1 cellular context compared by ENCODE assay signal in the genomic region with DNA sequence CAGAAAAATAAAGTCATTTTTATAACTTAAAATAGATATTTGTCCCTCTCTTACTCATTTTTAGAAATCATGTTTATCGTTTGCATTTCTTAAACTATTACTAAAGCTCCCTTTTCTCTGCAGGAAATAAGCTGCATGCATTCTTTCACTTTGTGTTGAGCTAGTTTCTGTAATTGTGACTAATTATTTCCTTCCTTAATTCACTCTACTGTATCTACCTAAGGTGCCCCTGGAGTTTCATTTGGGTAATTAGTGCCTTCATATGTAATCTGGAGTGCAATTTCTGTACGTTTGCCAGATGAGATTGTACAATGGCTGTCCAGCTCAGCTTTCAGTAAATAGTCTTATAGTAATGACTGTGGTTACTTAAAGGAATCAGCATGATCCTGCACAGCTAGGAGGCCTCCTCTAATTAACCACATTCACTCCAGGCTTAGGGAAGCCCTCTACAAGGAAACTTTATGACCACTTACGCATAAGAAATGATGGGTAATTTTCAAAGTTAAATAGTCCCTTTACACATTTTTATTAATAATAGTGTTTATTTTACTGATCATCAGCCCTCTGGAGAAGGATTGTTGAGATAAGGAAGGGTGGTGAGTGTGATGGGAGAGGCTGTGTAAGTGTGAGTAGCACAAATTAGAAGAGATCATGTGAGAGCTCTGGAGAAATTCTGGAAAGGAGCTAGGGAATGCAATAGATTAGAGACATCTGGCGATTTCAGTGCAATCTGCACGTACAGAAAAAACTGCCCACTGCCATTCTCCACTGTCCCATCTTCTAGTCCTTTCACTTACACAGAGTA.
A peak's percentile ranks its signal among the peaks of the same experiment; 100 is the strongest.
TF ChIP-seq lines count a peak whose summit lies in the region.

No MANE protein-coding gene starts in this region.

TF ChIP-seq in GM12878, 131 proteins besides CTCF, POLR2A, EP300 and RAD21 (continued from another document):
- TF ChIP-seq, protein P1, sequence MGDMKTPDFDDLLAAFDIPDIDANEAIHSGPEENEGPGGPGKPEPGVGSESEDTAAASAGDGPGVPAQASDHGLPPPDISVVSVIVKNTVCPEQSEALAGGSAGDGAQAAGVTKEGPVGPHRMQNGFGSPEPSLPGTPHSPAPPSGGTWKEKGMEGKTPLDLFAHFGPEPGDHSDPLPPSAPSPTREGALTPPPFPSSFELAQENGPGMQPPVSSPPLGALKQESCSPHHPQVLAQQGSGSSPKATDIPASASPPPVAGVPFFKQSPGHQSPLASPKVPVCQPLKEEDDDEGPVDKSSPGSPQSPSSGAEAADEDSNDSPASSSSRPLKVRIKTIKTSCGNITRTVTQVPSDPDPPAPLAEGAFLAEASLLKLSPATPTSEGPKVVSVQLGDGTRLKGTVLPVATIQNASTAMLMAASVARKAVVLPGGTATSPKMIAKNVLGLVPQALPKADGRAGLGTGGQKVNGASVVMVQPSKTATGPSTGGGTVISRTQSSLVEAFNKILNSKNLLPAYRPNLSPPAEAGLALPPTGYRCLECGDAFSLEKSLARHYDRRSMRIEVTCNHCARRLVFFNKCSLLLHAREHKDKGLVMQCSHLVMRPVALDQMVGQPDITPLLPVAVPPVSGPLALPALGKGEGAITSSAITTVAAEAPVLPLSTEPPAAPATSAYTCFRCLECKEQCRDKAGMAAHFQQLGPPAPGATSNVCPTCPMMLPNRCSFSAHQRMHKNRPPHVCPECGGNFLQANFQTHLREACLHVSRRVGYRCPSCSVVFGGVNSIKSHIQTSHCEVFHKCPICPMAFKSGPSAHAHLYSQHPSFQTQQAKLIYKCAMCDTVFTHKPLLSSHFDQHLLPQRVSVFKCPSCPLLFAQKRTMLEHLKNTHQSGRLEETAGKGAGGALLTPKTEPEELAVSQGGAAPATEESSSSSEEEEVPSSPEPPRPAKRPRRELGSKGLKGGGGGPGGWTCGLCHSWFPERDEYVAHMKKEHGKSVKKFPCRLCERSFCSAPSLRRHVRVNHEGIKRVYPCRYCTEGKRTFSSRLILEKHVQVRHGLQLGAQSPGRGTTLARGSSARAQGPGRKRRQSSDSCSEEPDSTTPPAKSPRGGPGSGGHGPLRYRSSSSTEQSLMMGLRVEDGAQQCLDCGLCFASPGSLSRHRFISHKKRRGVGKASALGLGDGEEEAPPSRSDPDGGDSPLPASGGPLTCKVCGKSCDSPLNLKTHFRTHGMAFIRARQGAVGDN (IDR thresholded peaks at IDR 0.05): no peak
- TF ChIP-seq MTA2 (IDR thresholded peaks at IDR 0.05; ENCODE audit: low read depth) (peak; percentile 98), RELA (IDR thresholded peaks at IDR 0.05; ENCODE audit: borderline replicate concordance, partially characterized antibody) (no peak), ATF7 (IDR thresholded peaks at IDR 0.05; ENCODE audit: low read depth) (peak; percentile 87), ZZZ3 (IDR thresholded peaks at IDR 0.05; ENCODE audit: control insufficient read depth, insufficient read length, low read depth) (no peak), NFIC (IDR thresholded peaks at IDR 0.05; ENCODE audit: low read depth, low read length) (peak; percentile 95), KLF5 (IDR thresholded peaks at IDR 0.05; ENCODE audit: partially characterized antibody) (peak; percentile 60), ETV6 (conservative IDR thresholded peaks at IDR 0.05 in 1 of 2, IDR thresholded peaks at IDR 0.05 in 1 of 2; ENCODE audit: borderline replicate concordance in 1 of 2, low read depth in 1 of 2) (peak in 1 of 2 experiments; percentile 96; a peak in 2 of 4 replicates), SPI1 (IDR thresholded peaks at IDR 0.05; ENCODE audit: borderline replicate concordance, insufficient read depth, low read depth, low read length) (no peak), SMAD1 (IDR thresholded peaks at IDR 0.05; ENCODE audit: low read depth, partially characterized antibody) (no peak), ZNF24 (IDR thresholded peaks at IDR 0.05) (peak; percentile 93), TAF1 (IDR thresholded peaks at IDR 0.05; ENCODE audit: borderline replicate concordance, low read depth, low read length) (no peak), TBL1XR1 (IDR thresholded peaks at IDR 0.05; ENCODE audit: low read depth, low read length) (no peak; the same call in 1 of the 2 replicates), CBFB (IDR thresholded peaks at IDR 0.05; ENCODE audit: low read depth) (0 out of 2 replicates have a peak, but pooled peaks have one; percentile 33), CHD2 (IDR thresholded peaks at IDR 0.05; ENCODE audit: borderline replicate concordance, low read depth, low read length) (no peak), SMAD5 (IDR thresholded peaks at IDR 0.05; ENCODE audit: low read depth) (no peak), PAX8 (IDR thresholded peaks at IDR 0.05) (no peak), BCL11A (IDR thresholded peaks at IDR 0.05; ENCODE audit: low read depth, low read length) (peak; percentile 80), HDAC2 (IDR thresholded peaks at IDR 0.05) (no peak), GABPA (IDR thresholded peaks at IDR 0.05; ENCODE audit: low read depth) (peak; percentile 49; the same call in 1 of the 2 replicates), DPF2 (IDR thresholded peaks at IDR 0.05) (peak; percentile 68; the same call in 1 of the 2 replicates), NRF1 (conservative IDR thresholded peaks at IDR 0.05; ENCODE audit: low read depth, low read length) (no peak), CREM (IDR thresholded peaks at IDR 0.05; ENCODE audit: low read depth) (peak; percentile 64), EED (IDR thresholded peaks at IDR 0.05; ENCODE audit: low read depth) (0 out of 2 replicates have a peak, but pooled peaks have one; percentile 15), ZBED1 (IDR thresholded peaks at IDR 0.05; ENCODE audit: borderline replicate concordance) (peak; percentile 85; the same call in 1 of the 2 replicates), IKZF1 (conservative IDR thresholded peaks at IDR 0.05) (peak; percentile 84), TCF7 (IDR thresholded peaks at IDR 0.05; ENCODE audit: borderline replicate concordance) (no peak; the same call in 1 of the 2 replicates), NBN (IDR thresholded peaks at IDR 0.05) (0 out of 2 replicates have a peak, but pooled peaks have one; percentile 18), BHLHE40 (IDR thresholded peaks at IDR 0.05; ENCODE audit: borderline replicate concordance in 1 of 2, low read depth in 2 of 2, low read length in 1 of 2) (peak; percentile 7 to 31; a peak in 1 of 4 replicates), FOXM1 (IDR thresholded peaks at IDR 0.05; ENCODE audit: low read depth, low read length) (peak; percentile 89; the same call in 1 of the 2 replicates), CEBPB (IDR thresholded peaks at IDR 0.05; ENCODE audit: borderline replicate concordance in 1 of 2, low read depth in 2 of 2, low read length in 2 of 2) (no peak), IRF4 (IDR thresholded peaks at IDR 0.05; ENCODE audit: low read depth, low read length) (peak; percentile 10; the same call in 1 of the 2 replicates), POLR2AphosphoS2 (IDR thresholded peaks at IDR 0.05; ENCODE audit: low read depth, low read length) (no peak), NR2F1 (conservative IDR thresholded peaks at IDR 0.05) (no peak), IKZF2 (IDR thresholded peaks at IDR 0.05) (peak; percentile 74 to 84), MEF2A (IDR thresholded peaks at IDR 0.05; ENCODE audit: insufficient read depth, low read depth, low read length) (peak; percentile 75), PML (IDR thresholded peaks at IDR 0.05; ENCODE audit: low read length) (0 out of 2 replicates have a peak, but pooled peaks have one; percentile 44), JUNB (IDR thresholded peaks at IDR 0.05) (peak; percentile 92)
- TF ChIP-seq, protein P2, sequence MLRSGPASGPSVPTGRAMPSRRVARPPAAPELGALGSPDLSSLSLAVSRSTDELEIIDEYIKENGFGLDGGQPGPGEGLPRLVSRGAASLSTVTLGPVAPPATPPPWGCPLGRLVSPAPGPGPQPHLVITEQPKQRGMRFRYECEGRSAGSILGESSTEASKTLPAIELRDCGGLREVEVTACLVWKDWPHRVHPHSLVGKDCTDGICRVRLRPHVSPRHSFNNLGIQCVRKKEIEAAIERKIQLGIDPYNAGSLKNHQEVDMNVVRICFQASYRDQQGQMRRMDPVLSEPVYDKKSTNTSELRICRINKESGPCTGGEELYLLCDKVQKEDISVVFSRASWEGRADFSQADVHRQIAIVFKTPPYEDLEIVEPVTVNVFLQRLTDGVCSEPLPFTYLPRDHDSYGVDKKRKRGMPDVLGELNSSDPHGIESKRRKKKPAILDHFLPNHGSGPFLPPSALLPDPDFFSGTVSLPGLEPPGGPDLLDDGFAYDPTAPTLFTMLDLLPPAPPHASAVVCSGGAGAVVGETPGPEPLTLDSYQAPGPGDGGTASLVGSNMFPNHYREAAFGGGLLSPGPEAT (IDR thresholded peaks at IDR 0.05; ENCODE audit: low read depth): peak; percentile 66
- TF ChIP-seq, protein P3, sequence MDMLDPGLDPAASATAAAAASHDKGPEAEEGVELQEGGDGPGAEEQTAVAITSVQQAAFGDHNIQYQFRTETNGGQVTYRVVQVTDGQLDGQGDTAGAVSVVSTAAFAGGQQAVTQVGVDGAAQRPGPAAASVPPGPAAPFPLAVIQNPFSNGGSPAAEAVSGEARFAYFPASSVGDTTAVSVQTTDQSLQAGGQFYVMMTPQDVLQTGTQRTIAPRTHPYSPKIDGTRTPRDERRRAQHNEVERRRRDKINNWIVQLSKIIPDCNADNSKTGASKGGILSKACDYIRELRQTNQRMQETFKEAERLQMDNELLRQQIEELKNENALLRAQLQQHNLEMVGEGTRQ (IDR thresholded peaks at IDR 0.05; ENCODE audit: borderline replicate concordance, low read depth, low read length): no peak
- TF ChIP-seq, protein P4, sequence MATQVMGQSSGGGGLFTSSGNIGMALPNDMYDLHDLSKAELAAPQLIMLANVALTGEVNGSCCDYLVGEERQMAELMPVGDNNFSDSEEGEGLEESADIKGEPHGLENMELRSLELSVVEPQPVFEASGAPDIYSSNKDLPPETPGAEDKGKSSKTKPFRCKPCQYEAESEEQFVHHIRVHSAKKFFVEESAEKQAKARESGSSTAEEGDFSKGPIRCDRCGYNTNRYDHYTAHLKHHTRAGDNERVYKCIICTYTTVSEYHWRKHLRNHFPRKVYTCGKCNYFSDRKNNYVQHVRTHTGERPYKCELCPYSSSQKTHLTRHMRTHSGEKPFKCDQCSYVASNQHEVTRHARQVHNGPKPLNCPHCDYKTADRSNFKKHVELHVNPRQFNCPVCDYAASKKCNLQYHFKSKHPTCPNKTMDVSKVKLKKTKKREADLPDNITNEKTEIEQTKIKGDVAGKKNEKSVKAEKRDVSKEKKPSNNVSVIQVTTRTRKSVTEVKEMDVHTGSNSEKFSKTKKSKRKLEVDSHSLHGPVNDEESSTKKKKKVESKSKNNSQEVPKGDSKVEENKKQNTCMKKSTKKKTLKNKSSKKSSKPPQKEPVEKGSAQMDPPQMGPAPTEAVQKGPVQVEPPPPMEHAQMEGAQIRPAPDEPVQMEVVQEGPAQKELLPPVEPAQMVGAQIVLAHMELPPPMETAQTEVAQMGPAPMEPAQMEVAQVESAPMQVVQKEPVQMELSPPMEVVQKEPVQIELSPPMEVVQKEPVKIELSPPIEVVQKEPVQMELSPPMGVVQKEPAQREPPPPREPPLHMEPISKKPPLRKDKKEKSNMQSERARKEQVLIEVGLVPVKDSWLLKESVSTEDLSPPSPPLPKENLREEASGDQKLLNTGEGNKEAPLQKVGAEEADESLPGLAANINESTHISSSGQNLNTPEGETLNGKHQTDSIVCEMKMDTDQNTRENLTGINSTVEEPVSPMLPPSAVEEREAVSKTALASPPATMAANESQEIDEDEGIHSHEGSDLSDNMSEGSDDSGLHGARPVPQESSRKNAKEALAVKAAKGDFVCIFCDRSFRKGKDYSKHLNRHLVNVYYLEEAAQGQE (IDR thresholded peaks at IDR 0.05; ENCODE audit: low read depth, low read length): no peak
- TF ChIP-seq, protein P5, sequence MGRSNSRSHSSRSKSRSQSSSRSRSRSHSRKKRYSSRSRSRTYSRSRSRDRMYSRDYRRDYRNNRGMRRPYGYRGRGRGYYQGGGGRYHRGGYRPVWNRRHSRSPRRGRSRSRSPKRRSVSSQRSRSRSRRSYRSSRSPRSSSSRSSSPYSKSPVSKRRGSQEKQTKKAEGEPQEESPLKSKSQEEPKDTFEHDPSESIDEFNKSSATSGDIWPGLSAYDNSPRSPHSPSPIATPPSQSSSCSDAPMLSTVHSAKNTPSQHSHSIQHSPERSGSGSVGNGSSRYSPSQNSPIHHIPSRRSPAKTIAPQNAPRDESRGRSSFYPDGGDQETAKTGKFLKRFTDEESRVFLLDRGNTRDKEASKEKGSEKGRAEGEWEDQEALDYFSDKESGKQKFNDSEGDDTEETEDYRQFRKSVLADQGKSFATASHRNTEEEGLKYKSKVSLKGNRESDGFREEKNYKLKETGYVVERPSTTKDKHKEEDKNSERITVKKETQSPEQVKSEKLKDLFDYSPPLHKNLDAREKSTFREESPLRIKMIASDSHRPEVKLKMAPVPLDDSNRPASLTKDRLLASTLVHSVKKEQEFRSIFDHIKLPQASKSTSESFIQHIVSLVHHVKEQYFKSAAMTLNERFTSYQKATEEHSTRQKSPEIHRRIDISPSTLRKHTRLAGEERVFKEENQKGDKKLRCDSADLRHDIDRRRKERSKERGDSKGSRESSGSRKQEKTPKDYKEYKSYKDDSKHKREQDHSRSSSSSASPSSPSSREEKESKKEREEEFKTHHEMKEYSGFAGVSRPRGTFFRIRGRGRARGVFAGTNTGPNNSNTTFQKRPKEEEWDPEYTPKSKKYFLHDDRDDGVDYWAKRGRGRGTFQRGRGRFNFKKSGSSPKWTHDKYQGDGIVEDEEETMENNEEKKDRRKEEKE (IDR thresholded peaks at IDR 0.05): no peak
- TF ChIP-seq, protein P6, sequence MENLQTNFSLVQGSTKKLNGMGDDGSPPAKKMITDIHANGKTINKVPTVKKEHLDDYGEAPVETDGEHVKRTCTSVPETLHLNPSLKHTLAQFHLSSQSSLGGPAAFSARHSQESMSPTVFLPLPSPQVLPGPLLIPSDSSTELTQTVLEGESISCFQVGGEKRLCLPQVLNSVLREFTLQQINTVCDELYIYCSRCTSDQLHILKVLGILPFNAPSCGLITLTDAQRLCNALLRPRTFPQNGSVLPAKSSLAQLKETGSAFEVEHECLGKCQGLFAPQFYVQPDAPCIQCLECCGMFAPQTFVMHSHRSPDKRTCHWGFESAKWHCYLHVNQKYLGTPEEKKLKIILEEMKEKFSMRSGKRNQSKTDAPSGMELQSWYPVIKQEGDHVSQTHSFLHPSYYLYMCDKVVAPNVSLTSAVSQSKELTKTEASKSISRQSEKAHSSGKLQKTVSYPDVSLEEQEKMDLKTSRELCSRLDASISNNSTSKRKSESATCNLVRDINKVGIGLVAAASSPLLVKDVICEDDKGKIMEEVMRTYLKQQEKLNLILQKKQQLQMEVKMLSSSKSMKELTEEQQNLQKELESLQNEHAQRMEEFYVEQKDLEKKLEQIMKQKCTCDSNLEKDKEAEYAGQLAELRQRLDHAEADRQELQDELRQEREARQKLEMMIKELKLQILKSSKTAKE (IDR thresholded peaks at IDR 0.05; ENCODE audit: low read depth, poor library complexity, severe bottlenecking): peak; percentile 61
- TF ChIP-seq, protein P7, sequence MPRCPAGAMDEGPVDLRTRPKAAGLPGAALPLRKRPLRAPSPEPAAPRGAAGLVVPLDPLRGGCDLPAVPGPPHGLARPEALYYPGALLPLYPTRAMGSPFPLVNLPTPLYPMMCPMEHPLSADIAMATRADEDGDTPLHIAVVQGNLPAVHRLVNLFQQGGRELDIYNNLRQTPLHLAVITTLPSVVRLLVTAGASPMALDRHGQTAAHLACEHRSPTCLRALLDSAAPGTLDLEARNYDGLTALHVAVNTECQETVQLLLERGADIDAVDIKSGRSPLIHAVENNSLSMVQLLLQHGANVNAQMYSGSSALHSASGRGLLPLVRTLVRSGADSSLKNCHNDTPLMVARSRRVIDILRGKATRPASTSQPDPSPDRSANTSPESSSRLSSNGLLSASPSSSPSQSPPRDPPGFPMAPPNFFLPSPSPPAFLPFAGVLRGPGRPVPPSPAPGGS (IDR thresholded peaks at IDR 0.05; ENCODE audit: borderline replicate concordance, insufficient read depth, low read depth, low read length, poor library complexity, severe bottlenecking): no peak
